ENCODE assay signal across 25 cellular contexts in the genomic region with DNA sequence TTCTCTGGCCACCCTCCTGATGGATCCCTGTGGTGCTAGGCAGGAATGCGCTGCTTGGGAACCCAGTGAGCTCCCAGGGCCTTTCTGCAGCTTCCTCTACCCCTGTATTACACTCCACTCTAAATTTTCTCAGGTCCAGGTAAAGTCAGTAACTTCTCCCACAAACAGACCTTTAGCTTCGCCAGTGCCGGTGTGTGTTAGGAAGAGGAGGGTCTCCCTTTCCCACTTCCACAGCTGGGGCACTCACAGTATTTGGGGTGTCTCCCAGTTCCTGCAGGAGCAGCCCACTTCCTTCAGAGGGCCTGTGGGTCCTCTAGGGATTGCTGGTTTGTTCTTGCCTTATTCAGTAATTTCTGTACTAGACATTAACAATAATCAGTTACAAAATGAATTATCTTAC.
"Had no signal": no experiment of that assay in that cellular context is flagged by ENCODE, and none has a peak within 500 bp of the region (broad histone marks: within the 10 kb centered on the region; RNA-seq: fewer than 3 reads in every experiment).

No MANE protein-coding gene starts in this region.

- H3K9me3 ChIP-seq: ovary, psoas muscle, right lobe of liver, thoracic aorta, upper lobe of right lung had no signal

- H3K4me3 Mint-ChIP-seq: memory B cell; naive thymus-derived CD4-positive, alpha-beta T cell; natural killer cell treated with Interleukin-12 subunit alpha and Interleukin-12 subunit beta and Interleukin-15 and Interleukin-18, amount 100 ng/mL, for 72 hours; neural progenitor cell; stimulated activated naive B cell treated with anti-CD40 and anti-IgM and Interleukin-4, amounts not matched to agents 10 μg/mL and 1 μg/mL and 100 μg/mL, for 72 hours had no signal

- H3K27me3 ChIP-seq: heart left ventricle, neural progenitor cell, ovary, right atrium auricular region, right lobe of liver, stomach, tibial artery, upper lobe of right lung had no signal

- H3K36me3 ChIP-seq: heart left ventricle, left ventricle myocardium inferior, ovary, right atrium auricular region, right lobe of liver, stomach, thoracic aorta, tibial artery, upper lobe of right lung had no signal

- H3K27me3 Mint-ChIP-seq: memory B cell; naive thymus-derived CD4-positive, alpha-beta T cell; natural killer cell treated with Interleukin-12 subunit alpha and Interleukin-12 subunit beta and Interleukin-15 and Interleukin-18, amount 100 ng/mL, for 72 hours; stimulated activated naive B cell treated with anti-CD40 and anti-IgM and Interleukin-4, amounts not matched to agents 10 μg/mL and 1 μg/mL and 100 μg/mL, for 72 hours had no signal

- H3K9me3 Mint-ChIP-seq: neural progenitor cell had no signal

- H3K27ac Mint-ChIP-seq: memory B cell; naive thymus-derived CD4-positive, alpha-beta T cell; natural killer cell treated with Interleukin-12 subunit alpha and Interleukin-12 subunit beta and Interleukin-15 and Interleukin-18, amount 100 ng/mL, for 72 hours; neural progenitor cell; stimulated activated naive B cell treated with anti-CD40 and anti-IgM and Interleukin-4, amounts not matched to agents 10 μg/mL and 1 μg/mL and 100 μg/mL, for 72 hours had no signal

- H2AFZ ChIP-seq: neural progenitor cell had no signal

- DNase-seq: heart left ventricle; left ventricle myocardium inferior; midbrain; mucosa of descending colon; naive thymus-derived CD4-positive, alpha-beta T cell; ovary; psoas muscle; right lobe of liver; stimulated activated CD4-positive, alpha-beta T cell treated with anti-CD3 and anti-CD28 coated beads, Interleukin-12 subunit alpha, Interleukin-12 subunit beta, amount 100 ng/mL, for 4 hours; stimulated activated CD4-positive, alpha-beta T cell treated with anti-CD3 and anti-CD28 coated beads, Interleukin-15, amount 100 ng/mL, for 24 hours; stimulated activated CD4-positive, alpha-beta T cell treated with anti-CD3 and anti-CD28 coated beads, Interleukin-2, amount 100 ng/mL, for 24 hours; stimulated activated CD4-positive, alpha-beta T cell treated with anti-CD3 and anti-CD28 coated beads, Interleukin-4, amount 100 ng/mL, for 1 hour; stimulated activated naive B cell treated with anti-CD40 and anti-IgM and Interleukin-4, amounts not matched to agents 10 μg/mL and 1 μg/mL and 100 μg/mL, for 72 hours; stimulated activated naive CD8-positive, alpha-beta T cell treated with anti-CD3 and anti-CD28 coated beads, Interleukin-15, Interleukin-2, amounts not matched to agents 100 U/mL and 50 U/mL, for 24 hours; stomach; trophoblast cell; upper lobe of right lung had no signal

- H3K4me1 Mint-ChIP-seq: memory B cell; naive thymus-derived CD4-positive, alpha-beta T cell; stimulated activated naive B cell treated with anti-CD40 and anti-IgM and Interleukin-4, amounts not matched to agents 10 μg/mL and 1 μg/mL and 100 μg/mL, for 72 hours had no signal

- H3K27ac ChIP-seq: heart left ventricle, left ventricle myocardium inferior, neural progenitor cell, ovary, psoas muscle, right atrium auricular region, right lobe of liver, stomach, thoracic aorta, tibial artery, upper lobe of right lung had no signal

- FAIRE-seq: urothelium cell line had no signal

- H3K9ac ChIP-seq: neural progenitor cell had no signal

- H3K4me1 ChIP-seq: heart left ventricle, left ventricle myocardium inferior, neural progenitor cell, psoas muscle, right atrium auricular region, right lobe of liver, stomach, tibial artery, upper lobe of right lung had no signal

- H3K4me2 ChIP-seq: neural progenitor cell, smooth muscle cell had no signal

- ATAC-seq: heart left ventricle; mucosa of descending colon; naive thymus-derived CD4-positive, alpha-beta T cell; natural killer cell treated with Interleukin-12 subunit alpha and Interleukin-12 subunit beta and Interleukin-15 and Interleukin-18, amount 100 ng/mL, for 72 hours; psoas muscle; right lobe of liver; stimulated activated naive B cell treated with anti-CD40 and anti-IgM and Interleukin-4, amounts not matched to agents 10 μg/mL and 1 μg/mL and 100 μg/mL, for 72 hours; stimulated activated naive CD8-positive, alpha-beta T cell treated with anti-CD3 and anti-CD28 coated beads, Interleukin-15, Interleukin-2, amounts not matched to agents 100 U/mL and 50 U/mL, for 24 hours; upper lobe of right lung had no signal

- H3K36me3 Mint-ChIP-seq: memory B cell; neural progenitor cell; stimulated activated naive B cell treated with anti-CD40 and anti-IgM and Interleukin-4, amounts not matched to agents 10 μg/mL and 1 μg/mL and 100 μg/mL, for 72 hours had no signal

- H3K4me3 ChIP-seq: heart left ventricle, left ventricle myocardium inferior, mucosa of descending colon, neural progenitor cell, ovary, psoas muscle, right atrium auricular region, right lobe of liver, smooth muscle cell, stomach, thoracic aorta, tibial artery, upper lobe of right lung had no signal
